Comparison of ENCODE assay signal across 15 cellular contexts in the genomic region with DNA sequence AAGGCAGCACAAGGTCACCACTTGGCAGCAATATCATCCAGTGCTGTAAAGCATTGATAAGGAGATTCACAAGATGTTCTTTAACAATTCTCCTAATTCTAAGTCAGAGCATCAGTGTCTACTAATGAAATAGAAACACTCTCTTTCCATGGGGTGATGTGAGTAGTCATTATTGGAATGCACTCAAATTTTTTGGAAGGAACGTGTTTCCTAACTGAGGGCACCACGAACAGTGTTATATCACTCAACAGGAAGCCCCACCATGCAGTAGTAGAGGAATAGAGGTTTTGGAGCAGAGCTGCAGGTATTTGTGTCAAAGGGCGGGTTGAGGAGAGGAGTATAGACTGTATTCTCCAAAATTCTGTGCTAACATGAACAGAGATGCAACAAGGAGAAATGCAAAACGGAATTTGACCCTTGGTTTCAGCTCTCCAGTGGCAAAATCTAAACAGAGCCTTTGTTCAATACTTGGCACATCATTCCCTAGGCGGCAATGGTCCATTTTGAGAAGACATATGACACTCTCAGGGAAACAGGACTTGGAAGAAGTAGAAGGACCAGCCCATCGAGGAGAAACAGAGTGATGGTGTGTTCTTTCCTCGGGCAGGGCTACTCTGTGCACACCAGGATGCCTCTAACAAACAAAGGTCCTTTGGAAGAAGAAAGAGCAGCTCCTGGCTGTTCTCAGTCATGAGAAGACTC.
DNase-seq lines count a peak whose midpoint lies in the region; ATAC-seq and TF ChIP-seq lines count a peak whose summit lies in the region.
"Had no signal": no experiment of that assay in that cellular context is flagged by ENCODE, and none has a peak within 500 bp of the region (broad histone marks: within the 10 kb centered on the region; RNA-seq: fewer than 3 reads in every experiment).

No MANE protein-coding gene starts in this region.

- H3K27ac ChIP-seq in caudate nucleus (ENCODE audit: low read depth, low read length) (peak overlapping the region; percentile 89), temporal lobe (ENCODE audit: low read depth, low read length) (peak overlapping the region; percentile 86)
- H3K27ac ChIP-seq: C4-2B had no signal

- intact Hi-C loops in activated CD8-positive, alpha-beta T cell treated with anti-CD3 and anti-CD28 coated beads for 36 hours (cut with micrococcal nuclease): no loop called here

- CTCF ChIA-PET in activated CD8-positive, alpha-beta T cell treated with anti-CD3 and anti-CD28 coated beads for 36 hours (lab: Charles Lee): no interaction called here

- H3K4me1 Mint-ChIP-seq in activated CD8-positive, alpha-beta T cell treated with anti-CD3 and anti-CD28 coated beads for 36 hours (ENCODE audit: low read depth): no peaks in the 10 kb centered on the region

- H3K9me3 Mint-ChIP-seq in activated CD8-positive, alpha-beta T cell treated with anti-CD3 and anti-CD28 coated beads for 36 hours: peaks cover 1% of the 10 kb centered on the region

- H3K27ac Mint-ChIP-seq in activated CD8-positive, alpha-beta T cell treated with anti-CD3 and anti-CD28 coated beads for 36 hours: no peak overlapping the region

- H3K4me3 Mint-ChIP-seq in activated CD8-positive, alpha-beta T cell treated with anti-CD3 and anti-CD28 coated beads for 36 hours: no peak overlapping the region

- POLR2A ChIA-PET in activated CD8-positive, alpha-beta T cell treated with anti-CD3 and anti-CD28 coated beads for 36 hours (lab: Charles Lee): no interaction called here

- no peak for TF ChIP-seq CTCF in activated CD8-positive, alpha-beta T cell treated with anti-CD3 and anti-CD28 coated beads for 36 hours (IDR thresholded peaks at IDR 0.05)

- H3K27me3 Mint-ChIP-seq in activated CD8-positive, alpha-beta T cell treated with anti-CD3 and anti-CD28 coated beads for 36 hours: peaks cover 5% of the 10 kb centered on the region

- no peaks in the 10 kb centered on the region for H3K36me3 Mint-ChIP-seq in activated CD8-positive, alpha-beta T cell treated with anti-CD3 and anti-CD28 coated beads for 36 hours (ENCODE audit: low read depth)

- no peak for ATAC-seq in activated CD8-positive, alpha-beta T cell treated with anti-CD3 and anti-CD28 coated beads for 36 hours

- DNase-seq in HCEC 1CT (peak; percentile 51), caudate nucleus (lab: John Stamatoyannopoulos, UW) (peak in 51 of 61 donors; percentile 3 to 75 (median 38)), inferior parietal cortex (ENCODE audit: extremely low spot score) (peak; percentile 75), NCI-H1694 (lab: John Stamatoyannopoulos, UW) (no peak)
- DNase-seq in stimulated activated CD4-positive, alpha-beta T cell treated with anti-CD3 and anti-CD28 coated beads, Interleukin-12 subunit alpha, Interleukin-12 subunit beta, amount 100 ng/mL, for 4 hours: no peak
- no peak for DNase-seq in activated CD8-positive, alpha-beta T cell treated with anti-CD3 and anti-CD28 coated beads for 36 hours
- DNase-seq: activated CD4-positive, alpha-beta T cell treated with anti-CD3 and anti-CD28 coated beads, Interleukin-2, amount 50 U/mL, for 1 hour; activated naive CD4-positive, alpha-beta T cell treated with Interleukin-2 at 50 U/mL for 16 hours; DMS153; KBM-7; mucosa of descending colon; RPMI8226; stimulated activated CD4-positive, alpha-beta T cell treated with anti-CD3 and anti-CD28 coated beads, Interleukin-4, amount 100 ng/mL, for 1 hour had no signal

Comparison
In these comparisons a context has a peak if more than half of its experiments do, and no peak if none do; other contexts are left out.
1. DNase-seq: peak in HCEC 1CT (single experiment), caudate nucleus (51 of 61) and inferior parietal cortex (single experiment); none in stimulated activated CD4-positive, alpha-beta T cell treated with anti-CD3 and anti-CD28 coated beads, Interleukin-12 subunit alpha, Interleukin-12 subunit beta, amount 100 ng/mL, for 4 hours (single experiment), activated CD8-positive, alpha-beta T cell treated with anti-CD3 and anti-CD28 coated beads for 36 hours (single experiment) and NCI-H1694 (single experiment).